ENCODE assay signal across 14 cellular contexts in the genomic region with DNA sequence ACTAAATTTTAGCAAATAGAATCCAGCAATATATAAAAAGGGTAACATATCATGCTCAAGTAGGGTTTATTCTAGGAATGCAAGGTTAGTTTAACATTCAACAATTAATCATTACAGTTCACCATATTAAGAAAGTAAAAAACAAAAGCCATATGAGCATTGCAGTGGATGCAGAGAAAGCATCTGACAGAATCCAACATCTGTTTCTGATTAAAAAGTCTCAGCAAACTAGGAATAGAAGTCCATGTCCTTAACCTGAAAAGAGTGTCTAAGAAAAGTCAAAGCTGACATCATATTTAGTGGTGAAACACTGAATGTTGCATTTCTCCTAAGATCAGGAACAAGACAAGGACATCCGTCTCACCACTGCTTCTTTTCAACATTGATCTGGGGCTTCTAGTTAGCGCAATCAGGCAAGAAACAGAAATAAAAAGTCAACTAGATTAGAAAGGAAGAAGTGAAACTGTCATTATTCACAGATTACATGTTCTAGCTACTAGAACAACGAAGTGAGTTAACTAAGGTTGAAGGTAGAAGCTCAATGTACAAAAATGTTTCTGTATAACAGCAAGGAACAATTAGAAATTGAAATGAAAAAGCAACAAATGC. TPM values are rescaled to one million over a fixed set of nuclear protein-coding genes. Genes with fewer than 3 reads are reported as not detected.
A peak's percentile ranks its signal among the peaks of the same experiment; 100 is the strongest.
DNase-seq lines count a peak whose midpoint lies in the region; ATAC-seq and TF ChIP-seq lines count a peak whose summit lies in the region.
"Had no signal": no experiment of that assay in that cellular context is flagged by ENCODE, and none has a peak within 500 bp of the region (broad histone marks: within the 10 kb centered on the region; RNA-seq: fewer than 3 reads in every experiment).

No MANE protein-coding gene starts in this region.

- no peak overlapping the region for H3K4me3 Mint-ChIP-seq in HFFc6
- H3K4me3 Mint-ChIP-seq: stimulated activated naive CD8-positive, alpha-beta T cell treated with anti-CD3 and anti-CD28 coated beads, Interleukin-15, Interleukin-2, amounts not matched to agents 100 ng/mL and 50 ng/mL, for 24 hours; T-helper 2 cell treated with Interferon-gamma antibody and Interleukin-4, amounts not matched to agents 5 μg/mL and 100 μg/mL, for 36 hours had no signal

- H3K4me1 Mint-ChIP-seq in HFFc6 (ENCODE audit: low read depth) = peaks cover 18% of the 10 kb centered on the region

- H3K27ac Mint-ChIP-seq in HFFc6 = peak overlapping the region; percentile 43; the same call in 1 of the 2 replicates
- H3K27ac Mint-ChIP-seq: stimulated activated naive CD8-positive, alpha-beta T cell treated with anti-CD3 and anti-CD28 coated beads, Interleukin-15, Interleukin-2, amounts not matched to agents 100 ng/mL and 50 ng/mL, for 24 hours; T-helper 2 cell treated with Interferon-gamma antibody and Interleukin-4, amounts not matched to agents 5 μg/mL and 100 μg/mL, for 36 hours had no signal

- ATAC-seq in GM18867 (IDR thresholded peaks at IDR 0.05; ENCODE audit: unreplicated experiment) (peak; percentile 48), HG03558 (IDR thresholded peaks at IDR 0.05; ENCODE audit: extremely low read depth, unreplicated experiment) (peak; percentile 83)

- TF ChIP-seq CTCF in HFFc6 (IDR thresholded peaks at IDR 0.05) (no peak), fibroblast of villous mesenchyme (IDR thresholded peaks at IDR 0.05; ENCODE audit: insufficient read depth, low read depth, low read length) (no peak)

- intact Hi-C loops in posterior cingulate gyrus (cut with DNase I) = no loop called here

- peaks cover 11% of the 10 kb centered on the region for H3K9me3 Mint-ChIP-seq in HFFc6
- H3K9me3 Mint-ChIP-seq: stimulated activated naive CD8-positive, alpha-beta T cell treated with anti-CD3 and anti-CD28 coated beads, Interleukin-15, Interleukin-2, amounts not matched to agents 100 ng/mL and 50 ng/mL, for 24 hours; T-helper 2 cell treated with Interferon-gamma antibody and Interleukin-4, amounts not matched to agents 5 μg/mL and 100 μg/mL, for 36 hours had no signal

- H3K27me3 Mint-ChIP-seq in HFFc6 (ENCODE audit: insufficient read depth) = no peaks in the 10 kb centered on the region
- H3K27me3 Mint-ChIP-seq: stimulated activated naive CD8-positive, alpha-beta T cell treated with anti-CD3 and anti-CD28 coated beads, Interleukin-15, Interleukin-2, amounts not matched to agents 100 ng/mL and 50 ng/mL, for 24 hours had no signal

- DNase-seq in HFFc6 (no peak), fibroblast of villous mesenchyme (ENCODE audit: low read depth) (peak; percentile 53), HK-2 (ENCODE audit: unreplicated experiment) (no peak), DMS 273 treated with DMSO at 0.1 percent for 48 hours (lab: John Stamatoyannopoulos, UW) (no peak), posterior cingulate gyrus (no peak)
- DNase-seq in stimulated activated CD4-positive, alpha-beta T cell treated with anti-CD3 and anti-CD28 coated beads, Interleukin-4, amount 100 ng/mL, for 24 hours = no peak
- DNase-seq: activated T-cell treated with anti-CD3 and anti-CD28 coated beads, Interleukin-2, amount 50 U/mL, for 48 hours; COR-L47; stimulated activated CD4-positive, alpha-beta T cell treated with anti-CD3 and anti-CD28 coated beads, Interleukin-12 subunit alpha, Interleukin-12 subunit beta, amount 100 ng/mL, for 4 hours had no signal

- H3K4me3 ChIP-seq in fibroblast of villous mesenchyme (ENCODE audit: low read depth, low read length) = no peak overlapping the region
- H3K4me3 ChIP-seq: hepatocyte had no signal

- peaks cover 43% of the 10 kb centered on the region for H3K36me3 Mint-ChIP-seq in HFFc6 (ENCODE audit: low read depth)

RNA-seq across cellular contexts. Expression of a gene that starts 49.3 kb away (rescaled TPM):
- 10 to 100 TPM; 29.2 to 48.8 (median 45.1) TPM for total RNA-seq in HFFc6 (2021; fragmentation: NEBNext Ultra II Directional; extraction: Animal tissue kit (Norgen Biotek cat#: 25700))
- total RNA-seq in fibroblast of villous mesenchyme = 26.7 and 42.3 TPM in 2 replicates
